ENCODE assay signal across 13 cellular contexts in genomic region chr16:88315543-88316105, GRCh38.
DNase-seq lines count a peak whose midpoint lies in the region; ATAC-seq and TF ChIP-seq lines count a peak whose summit lies in the region.
"Had no signal": no experiment of that assay in that cellular context is flagged by ENCODE, and none has a peak within 500 bp of the region (broad histone marks: within the 10 kb centered on the region; RNA-seq: fewer than 3 reads in every experiment).

No MANE protein-coding gene starts in this region.

- no peak overlapping the region for H3K27ac ChIP-seq in GM23338 (ENCODE audit: low read depth)
- no peak overlapping the region for H3K27ac ChIP-seq in heart left ventricle
- H3K27ac ChIP-seq in psoas muscle: no peak overlapping the region
- H3K27ac ChIP-seq: tibial artery had no signal

- H4K20me1 ChIP-seq in GM23338 (replicated peaks; ENCODE audit: insufficient read depth): no peaks in the 10 kb centered on the region

- no peak for DNase-seq in GM23338 (ENCODE audit: low spot score)
- peak; percentile 67 for DNase-seq in SK-N-DZ (ENCODE audit: low spot score)
- DNase-seq in heart left ventricle: peak in 3 of 5 donors; percentile 41 to 65 (median 65)
- peak; percentile 52 to 57 for DNase-seq in psoas muscle
- DNase-seq in COR-L47 (lab: John Stamatoyannopoulos, UW): no peak
- no peak for DNase-seq in mesothelial cell of epicardium (ENCODE audit: low spot score in 2 of 2, unreplicated experiment in 2 of 2)
- no peak for DNase-seq in NK-92 treated with Interleukin-12 subunit alpha and Interleukin-12 subunit beta, amount 100 ng/mL, for 24 hours (lab: John Stamatoyannopoulos, UW)
- DNase-seq: effector memory CD4-positive, alpha-beta T cell; NCI-H187 treated with DMSO at 0.1 percent for 48 hours; stimulated activated CD4-positive, alpha-beta T cell treated with anti-CD3 and anti-CD28 coated beads, Interleukin-1b, Interleukin-23, amount 100 ng/mL, for 48 hours; T-cell; tibial artery had no signal

- peaks cover 13% of the 10 kb centered on the region for H3K9me3 Mint-ChIP-seq in GM23338
- peaks cover 10% of the 10 kb centered on the region for H3K9me3 Mint-ChIP-seq in mesothelial cell of epicardium

- H2AFZ ChIP-seq in GM23338: no peak overlapping the region

- peaks cover 6% of the 10 kb centered on the region for H3K27me3 Mint-ChIP-seq in GM23338 (ENCODE audit: insufficient read depth, low read depth, poor library complexity)
- H3K27me3 Mint-ChIP-seq in mesothelial cell of epicardium (ENCODE audit: low read depth): no peaks in the 10 kb centered on the region

- H3K4me1 ChIP-seq in GM23338 (ENCODE audit: insufficient read depth): no peaks in the 10 kb centered on the region
- H3K4me1 ChIP-seq in heart left ventricle: peaks cover 0 to 14% (median 4%) of the 10 kb centered on the region in 12 donors
- H3K4me1 ChIP-seq in psoas muscle: no peaks in the 10 kb centered on the region
- H3K4me1 ChIP-seq: tibial artery had no signal

- no peaks in the 10 kb centered on the region for H3K9me2 ChIP-seq in GM23338 (ENCODE audit: insufficient read depth)

- intact Hi-C loops in heart left ventricle (cut with DNase I): no loop called here
- intact Hi-C loops in psoas muscle (cut with DNase I): no loop called here

- TF ChIP-seq POLR2A in heart left ventricle (IDR thresholded peaks at IDR 0.05): no peak

- H3K36me3 Mint-ChIP-seq in GM23338 (ENCODE audit: low read depth) (no peaks in the 10 kb centered on the region; the same call in 2 of the 3 replicates), mesothelial cell of epicardium (peaks cover 4% of the 10 kb centered on the region)
- H3K36me3 Mint-ChIP-seq: T-cell had no signal

- peak; percentile 39; the same call in 2 of the 3 replicates for ATAC-seq in GM23338
- ATAC-seq in heart left ventricle: peak in 3 of 4 donors; percentile 79 to 89 (median 80)
- ATAC-seq in psoas muscle: peak in 3 of 4 donors; percentile 21 to 35 (median 24)
- ATAC-seq in GM18502 (IDR thresholded peaks at IDR 0.05; ENCODE audit: poor library complexity, unreplicated experiment): no peak
- ATAC-seq: T-cell had no signal

- 44 to 52% (median 48%) methylated on average over 10 to 20 of the region's 20 CpGs for WGBS in heart left ventricle, 4 donors
- 52 to 69% (median 57%) methylated on average over 16 to 20 of the region's 20 CpGs for WGBS in psoas muscle, 3 donors

- H3K4me1 Mint-ChIP-seq in GM23338: no peaks in the 10 kb centered on the region; the same call in 2 of the 3 replicates
- H3K4me1 Mint-ChIP-seq in mesothelial cell of epicardium: peaks cover 13% of the 10 kb centered on the region

- H3K36me3 ChIP-seq in GM23338 (ENCODE audit: insufficient read depth) (no peaks in the 10 kb centered on the region), heart left ventricle (no peaks in the 10 kb centered on the region), psoas muscle (ENCODE audit: insufficient read depth in 1 of 2, low read depth in 1 of 2) (no peaks in the 10 kb centered on the region)
- H3K36me3 ChIP-seq: tibial artery had no signal

- TF ChIP-seq CTCF in GM23338 (conservative IDR thresholded peaks at IDR 0.05; ENCODE audit: low read depth in 2 of 2) (no peak), heart left ventricle (IDR thresholded peaks at IDR 0.05) (no peak), psoas muscle (IDR thresholded peaks at IDR 0.05) (no peak), mesothelial cell of epicardium (IDR thresholded peaks at IDR 0.05; ENCODE audit: unreplicated experiment) (no peak)

- H3K27ac Mint-ChIP-seq in GM23338 (no peak overlapping the region), mesothelial cell of epicardium (no peak overlapping the region)
- H3K27ac Mint-ChIP-seq: T-cell had no signal

- H3K27me3 ChIP-seq in GM23338 (ENCODE audit: insufficient read depth) (no peaks in the 10 kb centered on the region), heart left ventricle (no peaks in the 10 kb centered on the region), psoas muscle (ENCODE audit: insufficient read depth in 3 of 3, low read length in 2 of 3) (no peaks in the 10 kb centered on the region)

- H3K4me2 ChIP-seq in GM23338: no peak overlapping the region

- H3K4me3 Mint-ChIP-seq in GM23338 (no peak overlapping the region), mesothelial cell of epicardium (no peak overlapping the region)
- H3K4me3 Mint-ChIP-seq: T-cell had no signal

- H3K4me3 ChIP-seq in GM23338 (no peak overlapping the region), heart left ventricle (no peak overlapping the region), psoas muscle (no peak overlapping the region)
- H3K4me3 ChIP-seq: tibial artery had no signal

- H3K79me2 ChIP-seq in GM23338 (replicated peaks; ENCODE audit: insufficient read depth): no peaks in the 10 kb centered on the region

- no peaks in the 10 kb centered on the region for H3F3A ChIP-seq in GM23338 (replicated peaks; ENCODE audit: low read depth)

- H3K9me3 ChIP-seq in heart left ventricle (no peaks in the 10 kb centered on the region), psoas muscle (no peaks in the 10 kb centered on the region)
- H3K9me3 ChIP-seq: tibial artery had no signal

TF ChIP-seq in GM23338, 12 proteins besides CTCF, POLR2A, EP300 and RAD21 (continues in another document):
- TF ChIP-seq EZH2phosphoT487 (IDR thresholded peaks at IDR 0.05; ENCODE audit: unreplicated experiment) (no peak), CREB1 (CRISPR knock-in tag; IDR thresholded peaks at IDR 0.05; ENCODE audit: low read depth) (no peak), POLR2AphosphoS5 (IDR thresholded peaks at IDR 0.05; ENCODE audit: low read depth) (no peak), ZNF462 (CRISPR knock-in tag; IDR thresholded peaks at IDR 0.05) (no peak), ETS1 (IDR thresholded peaks at IDR 0.05) (no peak), ZNF331 (CRISPR knock-in tag; IDR thresholded peaks at IDR 0.05; ENCODE audit: low read depth) (no peak), ZNF114 (CRISPR knock-in tag; IDR thresholded peaks at IDR 0.05) (no peak)

Comparison
In these comparisons a context has a peak if more than half of its experiments do, and no peak if none do; other contexts are left out.
1. DNase-seq: peak in SK-N-DZ (single experiment), heart left ventricle (3 of 5) and psoas muscle (2 of 2); none in GM23338 (single experiment), COR-L47 (single experiment), mesothelial cell of epicardium (0 of 2) and NK-92 treated with Interleukin-12 subunit alpha and Interleukin-12 subunit beta, amount 100 ng/mL, for 24 hours (single experiment).